Comparison of ENCODE assay signal across 9 cellular contexts in the genomic region with DNA sequence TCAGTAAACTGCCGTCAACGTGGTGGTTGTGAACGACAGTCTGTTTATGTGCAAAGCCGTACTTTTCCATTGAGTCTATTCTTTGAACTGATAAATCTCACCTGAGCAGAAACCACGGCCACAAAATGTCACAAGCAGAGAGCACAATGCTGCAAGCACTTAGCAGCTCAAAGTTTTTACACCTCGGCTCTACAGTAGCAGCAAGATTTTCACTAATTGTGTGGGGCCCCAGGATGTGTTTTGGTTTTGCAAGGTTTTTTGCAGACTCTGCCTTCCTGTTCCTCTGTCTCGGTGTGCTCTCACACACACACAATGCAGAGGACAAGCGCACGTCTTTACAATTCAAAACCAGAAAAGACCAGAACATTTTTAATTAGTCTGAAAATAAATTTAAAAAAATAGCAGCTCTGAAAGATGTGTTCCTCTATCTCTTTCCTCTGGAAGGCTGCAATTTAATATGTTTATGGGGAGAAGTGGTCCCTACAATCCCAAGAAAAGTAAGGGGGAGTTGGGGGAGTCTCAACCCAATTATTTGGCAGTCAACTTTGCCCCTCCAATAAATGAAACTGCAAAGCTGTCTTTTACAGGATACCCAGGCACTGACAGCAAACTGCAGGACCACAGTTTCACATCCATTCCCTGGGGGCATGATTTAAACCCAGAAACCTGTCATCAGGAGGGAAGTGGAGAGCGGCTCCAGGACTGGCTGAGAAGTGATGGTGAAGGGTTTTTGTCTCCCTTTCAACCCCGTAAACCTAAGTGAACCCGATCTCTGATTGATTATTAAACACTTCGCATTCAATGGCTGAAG.
DNase-seq lines count a peak whose midpoint lies in the region; ATAC-seq and TF ChIP-seq lines count a peak whose summit lies in the region.
"Had no signal": no experiment of that assay in that cellular context is flagged by ENCODE, and none has a peak within 500 bp of the region (broad histone marks: within the 10 kb centered on the region; RNA-seq: fewer than 3 reads in every experiment).

No MANE protein-coding gene starts in this region.

- intact Hi-C loops in activated CD4-positive, alpha-beta T cell treated with anti-CD3 and anti-CD28 coated beads for 36 hours (cut with DNase I, micrococcal nuclease), result no loop called here
- intact Hi-C loops in upper lobe of right lung (cut with DNase I), result no loop called here

- H3K27ac Mint-ChIP-seq in activated CD4-positive, alpha-beta T cell treated with anti-CD3 and anti-CD28 coated beads for 36 hours, result peak overlapping the region; percentile 79
- H3K27ac Mint-ChIP-seq: nephron had no signal

- CTCF ChIA-PET in activated CD4-positive, alpha-beta T cell treated with anti-CD3 and anti-CD28 coated beads for 36 hours (lab: Charles Lee), result interaction anchor here (1.0 kb wide), 1 partner anchor 17 kb away, joined by 3 read pairs; no protein-coding TSS in a partner anchor

- DNase-seq in activated gamma-delta T cell treated with Interleukin-2 at 50 U/mL for 16 hours (peak; percentile 71), activated gamma-delta T cell (lab: John Stamatoyannopoulos, UW) (no peak), left kidney (ENCODE audit: low read depth, low spot score) (peak; percentile 34), upper lobe of right lung (no peak), DMS 273 (lab: John Stamatoyannopoulos, UW; ENCODE audit: unreplicated experiment) (no peak), NCI-H2196 treated with DMSO at 0.1 percent for 48 hours (lab: John Stamatoyannopoulos, UW; ENCODE audit: unreplicated experiment) (no peak)
- DNase-seq in activated CD4-positive, alpha-beta T cell treated with anti-CD3 and anti-CD28 coated beads for 36 hours, result peak; percentile 72

- no peak overlapping the region for H3K4me3 ChIP-seq in upper lobe of right lung

- H3K27me3 ChIP-seq in upper lobe of right lung, result no peaks in the 10 kb centered on the region

- TF ChIP-seq CTCF in upper lobe of right lung (IDR thresholded peaks at IDR 0.05), result no peak

- peaks cover 78% of the 10 kb centered on the region for H3K4me1 Mint-ChIP-seq in activated CD4-positive, alpha-beta T cell treated with anti-CD3 and anti-CD28 coated beads for 36 hours

- H3K4me3 Mint-ChIP-seq in activated CD4-positive, alpha-beta T cell treated with anti-CD3 and anti-CD28 coated beads for 36 hours, result peak overlapping the region; percentile 42
- H3K4me3 Mint-ChIP-seq: nephron had no signal

- peak overlapping the region; percentile 33 for H3K27ac ChIP-seq in upper lobe of right lung

- no peaks in the 10 kb centered on the region for H3K9me3 ChIP-seq in upper lobe of right lung

- ATAC-seq in HG03159 (IDR thresholded peaks at IDR 0.05; ENCODE audit: unreplicated experiment), result peak; percentile 55
- peak; percentile 90 for ATAC-seq in activated CD4-positive, alpha-beta T cell treated with anti-CD3 and anti-CD28 coated beads for 36 hours
- ATAC-seq in upper lobe of right lung, result peak; percentile 57

- H3K27me3 Mint-ChIP-seq in activated CD4-positive, alpha-beta T cell treated with anti-CD3 and anti-CD28 coated beads for 36 hours, result no peaks in the 10 kb centered on the region

- POLR2A ChIA-PET in activated CD4-positive, alpha-beta T cell treated with anti-CD3 and anti-CD28 coated beads for 36 hours (lab: Charles Lee), result interaction anchor here (0.5 kb wide), 1 partner anchor 1796 kb away, joined by 3 read pairs; no protein-coding TSS in a partner anchor

- H3K36me3 Mint-ChIP-seq in activated CD4-positive, alpha-beta T cell treated with anti-CD3 and anti-CD28 coated beads for 36 hours (ENCODE audit: low read depth), result no peaks in the 10 kb centered on the region

- H3K36me3 ChIP-seq in upper lobe of right lung, result no peaks in the 10 kb centered on the region

- peaks cover 22% of the 10 kb centered on the region for H3K4me1 ChIP-seq in upper lobe of right lung

- H3K9me3 Mint-ChIP-seq in activated CD4-positive, alpha-beta T cell treated with anti-CD3 and anti-CD28 coated beads for 36 hours (ENCODE audit: low read depth), result no peaks in the 10 kb centered on the region
- H3K9me3 Mint-ChIP-seq: nephron had no signal

Comparison
In these comparisons a context has a peak if more than half of its experiments do, and no peak if none do; other contexts are left out.
1. DNase-seq: peak in activated gamma-delta T cell treated with Interleukin-2 at 50 U/mL for 16 hours (single experiment), activated CD4-positive, alpha-beta T cell treated with anti-CD3 and anti-CD28 coated beads for 36 hours (single experiment) and left kidney (single experiment); none in activated gamma-delta T cell (single experiment), upper lobe of right lung (single experiment), DMS 273 (single experiment) and NCI-H2196 treated with DMSO at 0.1 percent for 48 hours (single experiment).
2. Peak in every context shown above with its lines, with median percentiles within 50 percentile points of each other: ATAC-seq.